1 cellular context compared by ENCODE assay signal in genomic region chr1:153627797-153628626, GRCh38.
TF ChIP-seq lines count a peak whose summit lies in the region.

Gene S100A1, plus strand, starts transcription at chr1:153628434. Its CDS starts 2,088 bp downstream, at chr1:153630522.

TF ChIP-seq in A549, 52 proteins besides CTCF, POLR2A, EP300 and RAD21 (continued from another document):
- TF ChIP-seq TFCP2L1 (CRISPR knock-in tag; IDR thresholded peaks at IDR 0.05) (no peak), CHD2 (IDR thresholded peaks at IDR 0.05; ENCODE audit: low read length, partially characterized antibody) (no peak), JUN (IDR thresholded peaks at IDR 0.05) (no peak), MAZ (IDR thresholded peaks at IDR 0.05; ENCODE audit: borderline replicate concordance, low read depth, low read length) (no peak), E2F6 (IDR thresholded peaks at IDR 0.05; ENCODE audit: borderline replicate concordance, low read depth) (no peak), PHF8 (IDR thresholded peaks at IDR 0.05; ENCODE audit: borderline replicate concordance, low read depth) (no peak), HOXB5 (CRISPR knock-in tag; IDR thresholded peaks at IDR 0.05) (no peak)
TF ChIP-seq in A549: peak in this region for 0.
